Comparison of ENCODE assay signal across 13 cellular contexts in the genomic region with DNA sequence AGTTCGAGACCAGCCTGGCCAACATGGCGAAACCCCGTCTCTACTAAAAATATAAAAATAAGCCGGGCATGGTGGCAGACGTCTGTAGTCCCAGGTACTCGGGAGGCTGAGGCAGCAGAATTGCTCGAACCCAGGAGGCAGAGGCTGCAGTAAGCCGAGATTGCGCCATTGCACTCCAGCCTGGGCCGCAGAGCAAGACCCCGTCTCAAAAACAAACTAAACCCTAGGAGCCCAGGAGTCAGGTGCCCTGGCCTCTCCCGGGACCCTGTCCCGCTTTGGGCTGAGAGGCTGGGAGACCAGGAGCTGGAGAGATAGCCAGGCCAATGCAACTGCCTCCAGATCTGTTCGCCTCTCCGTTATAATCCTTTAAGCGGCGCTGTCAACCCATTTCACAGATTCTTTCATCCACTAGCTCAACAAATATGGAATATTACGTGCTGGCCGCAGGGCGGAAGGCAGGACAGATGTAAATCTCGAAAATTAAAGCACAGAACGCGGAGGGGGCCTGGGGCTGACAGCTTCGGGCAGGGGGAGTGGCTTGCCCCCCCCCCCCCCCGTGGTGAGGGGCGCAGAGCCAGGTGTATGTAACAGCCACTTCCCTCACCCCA. TPM values are rescaled to one million over a fixed set of nuclear protein-coding genes. Genes with fewer than 3 reads are reported as not detected.
DNase-seq lines count a peak whose midpoint lies in the region; ATAC-seq, FAIRE-seq and TF ChIP-seq lines count a peak whose summit lies in the region.
"Had no signal": no experiment of that assay in that cellular context is flagged by ENCODE, and none has a peak within 500 bp of the region (broad histone marks: within the 10 kb centered on the region; RNA-seq: fewer than 3 reads in every experiment).

No MANE protein-coding gene starts in this region.

- H3K4ac ChIP-seq in H1 (replicated peaks; ENCODE audit: insufficient read length, low read depth, low read length) = no peak overlapping the region

- no peak overlapping the region for H2BK120ac ChIP-seq in H1 (replicated peaks; ENCODE audit: low read depth, low read length)

- H2AK5ac ChIP-seq in H1 (ENCODE audit: low read depth, low read length) = no peak overlapping the region

- H3K9me3 ChIP-seq in A673 (ENCODE audit: low read depth, low read length, poor library complexity, severe bottlenecking) = no peaks in the 10 kb centered on the region
- H3K9me3 ChIP-seq in H1 (ENCODE audit: insufficient read depth in 2 of 2, low read depth in 1 of 2, low read length in 1 of 2) = no peaks in the 10 kb centered on the region
- no peaks in the 10 kb centered on the region for H3K9me3 ChIP-seq in neutrophil

- no peak overlapping the region for H2BK5ac ChIP-seq in H1 (ENCODE audit: low read depth, low read length)

- no peaks in the 10 kb centered on the region for H3K79me2 ChIP-seq in H1 (ENCODE audit: control insufficient read depth in 1 of 2, insufficient read depth in 2 of 2, low read length in 2 of 2)

- TF ChIP-seq CTCF in A673 (conservative IDR thresholded peaks at IDR 0.05; ENCODE audit: low read depth, low read length) (no peak), H1 (IDR thresholded peaks at IDR 0.05; ENCODE audit: control extremely low read depth in 1 of 3, insufficient read depth in 1 of 3, low read depth in 1 of 3, low read length in 3 of 3) (no peak), neutrophil (IDR thresholded peaks at IDR 0.05) (no peak)

- CTCF ChIA-PET in A673 (lab: Charles Lee) (no interaction called here), H1 (lab: Charles Lee; ENCODE audit: partially characterized antibody) (interaction anchor here (0.7 to 2.4 kb wide), 11 partner anchors 9 to 297 kb away, joined by 3 to 13 read pairs (median 3); partner anchors contain the start of genes POLD1 and SPIB)

- no peak overlapping the region for H3K9ac ChIP-seq in H1 (replicated peaks in 1 of 4; ENCODE audit: extremely low read depth in 1 of 4, low read depth in 3 of 4, low read length in 3 of 4)

- no peaks in the 10 kb centered on the region for H3K79me1 ChIP-seq in H1 (ENCODE audit: low read depth, low read length)

- no peaks in the 10 kb centered on the region for H3K9me3 Mint-ChIP-seq in IgD-negative memory B cell
- H3K9me3 Mint-ChIP-seq in stimulated activated effector memory CD8-positive, alpha-beta T cell treated with anti-CD3 and anti-CD28 coated beads, Interleukin-12 subunit alpha, Interleukin-12 subunit beta, amount 100 ng/mL, for 72 hours = no peaks in the 10 kb centered on the region
- H3K9me3 Mint-ChIP-seq: HFFc6, natural killer cell had no signal

- no peak for FAIRE-seq in H1 (lab: Jason Lieb, UNC)

- H4K8ac ChIP-seq in H1 (ENCODE audit: extremely low read depth, insufficient read depth, low read length) = 0 out of 2 replicates have a peak overlapping the region, but pooled peaks have one; percentile 11

- intact Hi-C loops in A673 (cut with micrococcal nuclease; ENCODE audit: unreplicated experiment) = no loop called here

- no peak for ATAC-seq in GM21723 (IDR thresholded peaks at IDR 0.05; ENCODE audit: unreplicated experiment)
- no peak for ATAC-seq in HG03025 (IDR thresholded peaks at IDR 0.05; ENCODE audit: low FRiP score, unreplicated experiment)
- ATAC-seq in stimulated activated effector memory CD8-positive, alpha-beta T cell treated with anti-CD3 and anti-CD28 coated beads, Interleukin-12 subunit alpha, Interleukin-12 subunit beta, amount 100 ng/mL, for 72 hours = no peak
- ATAC-seq in GM21526 (IDR thresholded peaks at IDR 0.05; ENCODE audit: low FRiP score, unreplicated experiment) = no peak

- no peaks in the 10 kb centered on the region for H3K27me3 ChIP-seq in A673 (replicated peaks; ENCODE audit: insufficient read depth, low read depth, low read length, poor library complexity)
- H3K27me3 ChIP-seq in H1 (replicated peaks in 1 of 4; ENCODE audit: control insufficient read depth in 3 of 4, extremely low read depth in 1 of 4, insufficient read depth in 3 of 4, low read length in 3 of 4) = peaks cover 0 to 19% (median 8%) of the 10 kb centered on the region in 4 experiments; a peak in 4 of 7 replicates
- H3K27me3 ChIP-seq in neutrophil = peaks cover 6% of the 10 kb centered on the region

- H3K36me3 ChIP-seq in A673 (ENCODE audit: insufficient read depth, low read length, poor library complexity, severe bottlenecking) (no peaks in the 10 kb centered on the region), H1 (ENCODE audit: control insufficient read depth in 2 of 4, insufficient read depth in 4 of 4, low read length in 3 of 4) (no peaks in the 10 kb centered on the region), neutrophil (no peaks in the 10 kb centered on the region)

- H4K91ac ChIP-seq in H1 (replicated peaks; ENCODE audit: insufficient read length, low read length) = no peak overlapping the region

- H3K27ac ChIP-seq in A673 (ENCODE audit: low read depth, low read length, poor library complexity, severe bottlenecking) = no peak overlapping the region
- H3K27ac ChIP-seq in H1 (ENCODE audit: low read depth, low read length) = no peak overlapping the region
- peak overlapping the region; percentile 12 for H3K27ac ChIP-seq in neutrophil

- no peak for TF ChIP-seq EP300 in H1 (IDR thresholded peaks at IDR 0.05; ENCODE audit: borderline replicate concordance in 1 of 2, low read depth in 2 of 2, low read length in 2 of 2)

- no peaks in the 10 kb centered on the region for H3K27me3 Mint-ChIP-seq in IgD-negative memory B cell

- peaks cover 21 to 34% (median 31%) of the 10 kb centered on the region in 3 donors for H3K4me1 Mint-ChIP-seq in IgD-negative memory B cell
- peaks cover 15% of the 10 kb centered on the region for H3K4me1 Mint-ChIP-seq in stimulated activated effector memory CD8-positive, alpha-beta T cell treated with anti-CD3 and anti-CD28 coated beads, Interleukin-12 subunit alpha, Interleukin-12 subunit beta, amount 100 ng/mL, for 72 hours

- 89% methylated on average over 22 of the region's 26 CpGs; no CpG with 5 or more reads in 1 of the 2 experiments for WGBS in H1 (ENCODE audit: extremely low coverage in 1 of 2, insufficient coverage in 1 of 2, insufficient read length in 1 of 2, insufficient replicate concordance in 2 of 2, low coverage in 1 of 2, low lambda C conversion rate in 2 of 2, missing lambda C conversion rate in 1 of 2), 2 experiments

- no peak overlapping the region for H2AFZ ChIP-seq in H1 (ENCODE audit: low read length)

- peaks cover 3% of the 10 kb centered on the region; the same call in 1 of the 2 replicates for H3K23me2 ChIP-seq in H1 (ENCODE audit: low read depth, low read length)

- H3K56ac ChIP-seq in H1 (replicated peaks; ENCODE audit: insufficient read length, low read depth, low read length) = no peak overlapping the region

- no peaks in the 10 kb centered on the region for H3K36me3 Mint-ChIP-seq in IgD-negative memory B cell
- no peaks in the 10 kb centered on the region for H3K36me3 Mint-ChIP-seq in stimulated activated effector memory CD8-positive, alpha-beta T cell treated with anti-CD3 and anti-CD28 coated beads, Interleukin-12 subunit alpha, Interleukin-12 subunit beta, amount 100 ng/mL, for 72 hours
- H3K36me3 Mint-ChIP-seq: natural killer cell had no signal

- H4K20me1 ChIP-seq in H1 (replicated peaks in 1 of 2; ENCODE audit: control insufficient read depth in 1 of 2, insufficient read depth in 2 of 2, low read length in 2 of 2) = no peaks in the 10 kb centered on the region

- H3K14ac ChIP-seq in H1 (ENCODE audit: insufficient read length) = no peak overlapping the region

- no peak for TF ChIP-seq POLR2A in H1 (IDR thresholded peaks at IDR 0.05; ENCODE audit: control extremely low read depth in 1 of 2, low read depth in 2 of 2, low read length in 2 of 2)

- H2BK12ac ChIP-seq in H1 (ENCODE audit: low read depth, low read length) = no peak overlapping the region

- H3K27ac Mint-ChIP-seq in IgD-negative memory B cell = peak overlapping the region; percentile 76 to 100 (median 97)
- H3K27ac Mint-ChIP-seq in stimulated activated effector memory CD8-positive, alpha-beta T cell treated with anti-CD3 and anti-CD28 coated beads, Interleukin-12 subunit alpha, Interleukin-12 subunit beta, amount 100 ng/mL, for 72 hours = no peak overlapping the region
- H3K27ac Mint-ChIP-seq: HFFc6, natural killer cell had no signal

- H3K4me3 ChIP-seq in A673 (ENCODE audit: low read depth, low read length, poor library complexity, severe bottlenecking) (peak overlapping the region; percentile 29), H1 (ENCODE audit: extremely low read depth in 1 of 4, insufficient read depth in 2 of 4, low read depth in 3 of 4, low read length in 4 of 4) (peak overlapping the region in 1 of 4 experiments; percentile 50; a peak in 4 of 8 replicates), neutrophil (ENCODE audit: low read depth in 1 of 2, low read length in 1 of 2) (peak overlapping the region; percentile 43 to 46)

- H3K23ac ChIP-seq in H1 (ENCODE audit: insufficient read length) = no peak overlapping the region

- DNase-seq in A673 (ENCODE audit: low spot score) = no peak
- no peak for DNase-seq in H1 (ENCODE audit: low read depth in 1 of 2, low spot score in 2 of 2)
- DNase-seq in stimulated activated effector memory CD8-positive, alpha-beta T cell treated with anti-CD3 and anti-CD28 coated beads, Interleukin-12 subunit alpha, Interleukin-12 subunit beta, amount 100 ng/mL, for 72 hours (ENCODE audit: low spot score in 2 of 2) = no peak
- DNase-seq: activated CD8-positive, alpha-beta memory T cell treated with anti-CD3 and anti-CD28 coated beads, Interleukin-2, amount 50 U/mL, for 48 hours; natural killer cell; NCI-H1417 treated with DMSO at 0.1 percent for 48 hours had no signal

- H4K5ac ChIP-seq in H1 (ENCODE audit: insufficient read length, low read depth, low read length) = no peak overlapping the region

- no peak overlapping the region for H2BK15ac ChIP-seq in H1 (ENCODE audit: low read length)

- POLR2A ChIA-PET in A673 (lab: Charles Lee; ENCODE audit: low non-redundant PET) (no interaction called here), H1 (lab: Charles Lee; ENCODE audit: partially characterized antibody) (interaction anchor here (0.7 to 3.1 kb wide), 14 partner anchors 8 to 377 kb away, joined by 3 to 15 read pairs (median 4); partner anchors contain the start of genes POLD1 and SPIB)

- peak overlapping the region; percentile 52 to 73; a peak in 2 of 4 replicates for H3K4me2 ChIP-seq in H1 (ENCODE audit: insufficient read depth in 1 of 2, low read depth in 2 of 2, low read length in 2 of 2)

- H3K4me1 ChIP-seq in A673 (ENCODE audit: insufficient read depth, low read length, poor library complexity, severe bottlenecking) (peaks cover 15% of the 10 kb centered on the region), H1 (replicated peaks in 1 of 4; ENCODE audit: control insufficient read depth in 3 of 4, insufficient read depth in 4 of 4, low read length in 3 of 4) (peaks cover 0 to 12% (median 7%) of the 10 kb centered on the region in 4 experiments; a peak in 5 of 7 replicates), neutrophil (ENCODE audit: control insufficient read depth in 1 of 2, insufficient read depth in 1 of 2, low read depth in 1 of 2, low read length in 1 of 2) (peaks cover 17 to 25% of the 10 kb centered on the region in 2 experiments)

- peak overlapping the region; percentile 30 to 90 (median 79) for H3K4me3 Mint-ChIP-seq in IgD-negative memory B cell
- no peak overlapping the region for H3K4me3 Mint-ChIP-seq in stimulated activated effector memory CD8-positive, alpha-beta T cell treated with anti-CD3 and anti-CD28 coated beads, Interleukin-12 subunit alpha, Interleukin-12 subunit beta, amount 100 ng/mL, for 72 hours
- H3K4me3 Mint-ChIP-seq: HFFc6, natural killer cell had no signal

- no peak for TF ChIP-seq RAD21 in H1 (IDR thresholded peaks at IDR 0.05 in 1 of 2, conservative IDR thresholded peaks at IDR 0.05 in 1 of 2; ENCODE audit: low read depth in 2 of 2, low read length in 2 of 2)

- H2BK20ac ChIP-seq in H1 (ENCODE audit: low read length) = no peak overlapping the region

- BruUV-seq in A673 (replicated peaks; lab: Mats Ljungman, UMichigan) = no TSS peak

- H3K18ac ChIP-seq in H1 (ENCODE audit: extremely low read depth, low read length) = no peak overlapping the region

RNA-seq across cellular contexts. Expression of gene MYBPC2, which starts 5.3 kb away (rescaled TPM):
- total RNA-seq in A673 (2021) = 0.09 TPM in 1 of 2 replicates, not detected in the other
- 1.3 TPM for polyA plus RNA-seq in IgD-negative memory B cell
- 3.1 and 4.1 TPM in 2 replicates for total RNA-seq in H1 (2021; fragmentation: NEBNext Ultra II Directional; extraction: Animal tissue kit (Norgen Biotek cat#: 25700))
- polyA plus RNA-seq in H1 (2011; rRNA removed) = 1.8 and 2.7 TPM in 2 replicates
- 3.3 TPM for polyA plus RNA-seq in H1 (2011; cell fraction: cytosol; rRNA removed)
- 8.8 TPM for polyA plus RNA-seq in H1 (2011; cell fraction: nucleus; rRNA removed)
- 1.9 to 7.3 TPM (median 5.3 TPM) in 4 replicates for polyA plus RNA-seq in H1 (2012, experiment 1 of 2)
- 1.5 TPM for polyA plus RNA-seq in H1 (2012, experiment 2 of 2)
- polyA plus RNA-seq in H1 (2013, experiment 1 of 2) = 2.8 TPM
- 3.1 TPM for polyA plus RNA-seq in H1 (2013, experiment 2 of 2)
- polyA minus RNA-seq in H1 (2011; rRNA and poly(A)+ RNA removed) = 2.0 and 2.5 TPM in 2 replicates
- polyA minus RNA-seq in H1 (2011; cell fraction: cytosol; rRNA and poly(A)+ RNA removed) = 1.3 TPM
- 2.8 TPM for polyA minus RNA-seq in H1 (2011; cell fraction: nucleus; rRNA and poly(A)+ RNA removed)
- total RNA-seq: HFFc6 had no signal
- polyA plus RNA-seq: BJ had no signal

RNA-seq across cellular contexts. Expression of gene SPIB, which starts 8.7 kb away (rescaled TPM):
- total RNA-seq in A673 (2021) = 0.20 and 0.75 TPM in 2 replicates
- polyA plus RNA-seq in IgD-negative memory B cell = 403 TPM
- 9.6 and 11.1 TPM in 2 replicates for total RNA-seq in H1 (2021; fragmentation: NEBNext Ultra II Directional; extraction: Animal tissue kit (Norgen Biotek cat#: 25700))
- 11.8 and 17.4 TPM in 2 replicates for polyA plus RNA-seq in H1 (2011; rRNA removed)
- polyA plus RNA-seq in H1 (2011; cell fraction: cytosol; rRNA removed) = 6.7 TPM
- polyA plus RNA-seq in H1 (2011; cell fraction: nucleus; rRNA removed) = 11.2 TPM
- polyA plus RNA-seq in H1 (2012, experiment 1 of 2) = 6.5 to 13.3 TPM (median 10.4 TPM) in 4 replicates
- polyA plus RNA-seq in H1 (2012, experiment 2 of 2) = 7.3 TPM
- polyA plus RNA-seq in H1 (2013, experiment 1 of 2) = 13.0 TPM
- 14.7 TPM for polyA plus RNA-seq in H1 (2013, experiment 2 of 2)
- polyA minus RNA-seq in H1 (2011; rRNA and poly(A)+ RNA removed) = 3.5 and 5.2 TPM in 2 replicates
- 3.7 TPM for polyA minus RNA-seq in H1 (2011; cell fraction: cytosol; rRNA and poly(A)+ RNA removed)
- 2.6 TPM for polyA minus RNA-seq in H1 (2011; cell fraction: nucleus; rRNA and poly(A)+ RNA removed)
- total RNA-seq: HFFc6 had no signal
- polyA plus RNA-seq: BJ had no signal

RNA-seq across cellular contexts. Expression of gene POLD1, which starts 43.3 kb away (rescaled TPM):
- 143 and 155 TPM in 2 replicates for total RNA-seq in A673 (2021)
- 32.8 TPM for polyA plus RNA-seq in IgD-negative memory B cell
- total RNA-seq in H1 (2021; fragmentation: NEBNext Ultra II Directional; extraction: Animal tissue kit (Norgen Biotek cat#: 25700)) = 141 and 149 TPM in 2 replicates
- 142 and 191 TPM in 2 replicates for polyA plus RNA-seq in H1 (2011; rRNA removed)
- 136 TPM for polyA plus RNA-seq in H1 (2011; cell fraction: cytosol; rRNA removed)
- polyA plus RNA-seq in H1 (2011; cell fraction: nucleus; rRNA removed) = 435 TPM
- 86.1 to 170 TPM (median 149 TPM) in 4 replicates for polyA plus RNA-seq in H1 (2012, experiment 1 of 2)
- polyA plus RNA-seq in H1 (2012, experiment 2 of 2) = 109 TPM
- polyA plus RNA-seq in H1 (2013, experiment 1 of 2) = 81.0 TPM
- 72.1 TPM for polyA plus RNA-seq in H1 (2013, experiment 2 of 2)
- polyA minus RNA-seq in H1 (2011; rRNA and poly(A)+ RNA removed) = 57.8 and 65.0 TPM in 2 replicates
- polyA minus RNA-seq in H1 (2011; cell fraction: cytosol; rRNA and poly(A)+ RNA removed) = 137 TPM
- 137 TPM for polyA minus RNA-seq in H1 (2011; cell fraction: nucleus; rRNA and poly(A)+ RNA removed)

RNA-seq across cellular contexts. Expression of gene EMC10, which starts 48.9 kb away (rescaled TPM):
- 99.2 and 108 TPM in 2 replicates for total RNA-seq in A673 (2021)
- 8.7 TPM for polyA plus RNA-seq in IgD-negative memory B cell
- total RNA-seq in H1 (2021; fragmentation: NEBNext Ultra II Directional; extraction: Animal tissue kit (Norgen Biotek cat#: 25700)) = 103 and 105 TPM in 2 replicates
- 77.6 and 107 TPM in 2 replicates for polyA plus RNA-seq in H1 (2011; rRNA removed)
- 75.9 TPM for polyA plus RNA-seq in H1 (2011; cell fraction: cytosol; rRNA removed)
- 70.6 TPM for polyA plus RNA-seq in H1 (2011; cell fraction: nucleus; rRNA removed)
- polyA plus RNA-seq in H1 (2012, experiment 1 of 2) = 56.1 to 88.6 TPM (median 80.3 TPM) in 4 replicates
- polyA plus RNA-seq in H1 (2012, experiment 2 of 2) = 93.7 TPM
- 103 TPM for polyA plus RNA-seq in H1 (2013, experiment 1 of 2)
- 124 TPM for polyA plus RNA-seq in H1 (2013, experiment 2 of 2)
- polyA minus RNA-seq in H1 (2011; rRNA and poly(A)+ RNA removed) = 12.5 and 15.9 TPM in 2 replicates
- polyA minus RNA-seq in H1 (2011; cell fraction: cytosol; rRNA and poly(A)+ RNA removed) = 45.6 TPM
- 21.1 TPM for polyA minus RNA-seq in H1 (2011; cell fraction: nucleus; rRNA and poly(A)+ RNA removed)

RNA-seq across cellular contexts. Expression of gene GARIN5A, which starts 49.2 kb away (rescaled TPM):
- 0.59 and 0.84 TPM in 2 replicates for total RNA-seq in A673 (2021)
- polyA plus RNA-seq in IgD-negative memory B cell (0.53 TPM), H1 (2011; rRNA removed) (18.5 and 31.5 TPM in 2 replicates)
- total RNA-seq in H1 (2021; fragmentation: NEBNext Ultra II Directional; extraction: Animal tissue kit (Norgen Biotek cat#: 25700)) = 8.1 and 9.1 TPM in 2 replicates
- 17.2 TPM for polyA plus RNA-seq in H1 (2011; cell fraction: cytosol; rRNA removed)
- polyA plus RNA-seq in H1 (2011; cell fraction: nucleus; rRNA removed) = 18.7 TPM
- polyA plus RNA-seq in H1 (2012, experiment 1 of 2) = 6.0 to 10.7 TPM (median 8.0 TPM) in 4 replicates
- polyA plus RNA-seq in H1 (2012, experiment 2 of 2) = 10.8 TPM
- polyA plus RNA-seq in H1 (2013, experiment 1 of 2) = 10.7 TPM
- 10.1 TPM for polyA plus RNA-seq in H1 (2013, experiment 2 of 2)
- 1.7 and 2.5 TPM in 2 replicates for polyA minus RNA-seq in H1 (2011; rRNA and poly(A)+ RNA removed)
- polyA minus RNA-seq in H1 (2011; cell fraction: cytosol; rRNA and poly(A)+ RNA removed) = 5.8 TPM
- polyA minus RNA-seq in H1 (2011; cell fraction: nucleus; rRNA and poly(A)+ RNA removed) = 4.2 TPM
